Comparison of ENCODE assay signal across 11 cellular contexts in genomic region chr1:214648776-214649175, GRCh38. TPM values are rescaled to one million over a fixed set of nuclear protein-coding genes. Genes with fewer than 3 reads are reported as not detected.
DNase-seq lines count a peak whose midpoint lies in the region; ATAC-seq, FAIRE-seq and TF ChIP-seq lines count a peak whose summit lies in the region.
"Had no signal": no experiment of that assay in that cellular context is flagged by ENCODE, and none has a peak within 500 bp of the region (broad histone marks: within the 10 kb centered on the region; RNA-seq: fewer than 3 reads in every experiment).

No MANE protein-coding gene starts in this region.

- H3K79me1 ChIP-seq in IMR-90 (ENCODE audit: low read depth in 1 of 2, low read length in 2 of 2) = peaks cover 10 to 16% of the 10 kb centered on the region in 2 experiments; a peak in 3 of 4 replicates

- H2AK9ac ChIP-seq in IMR-90 (replicated peaks; ENCODE audit: low read depth, low read length, poor library complexity) = no peak overlapping the region

- H3K4ac ChIP-seq in IMR-90 (ENCODE audit: low read depth, low read length) = no peak overlapping the region

- in situ Hi-C loops in IMR-90 (cut with MboI; ENCODE audit: low sequenced_read_pairs) (no loop called here), K562 (cut with MboI) (no loop called here)

- H3K4me3 ChIP-seq in IMR-90 (ENCODE audit: insufficient read depth, low read depth, low read length) = no peak overlapping the region
- H3K4me3 ChIP-seq in K562 = no peak overlapping the region
- H3K4me3 ChIP-seq: HAP-1 had no signal

- H4K8ac ChIP-seq in IMR-90 (ENCODE audit: low read depth in 2 of 2, low read length in 2 of 2) = no peak overlapping the region

- POLR2A ChIA-PET in IMR-90 (lab: Charles Lee; ENCODE audit: unreplicated experiment) (no interaction called here), K562 (lab: Yijun Ruan, JAX) (interaction anchor here (1.0 to 3.6 kb wide), 2 partner anchors 11 to 12 kb away, joined by 3 to 12 read pairs; no protein-coding TSS in a partner anchor)

- no peak overlapping the region for H2BK120ac ChIP-seq in IMR-90 (ENCODE audit: low read depth, low read length)

- no peak for FAIRE-seq in K562 (lab: Jason Lieb, UNC)
- FAIRE-seq: GM12892, H1 had no signal

- no peak overlapping the region for H3K23ac ChIP-seq in IMR-90 (ENCODE audit: low read depth, low read length)

- no peak overlapping the region for H2BK5ac ChIP-seq in IMR-90 (ENCODE audit: low read depth, low read length, poor library complexity, severe bottlenecking)

- H3K4me1 ChIP-seq in IMR-90 (ENCODE audit: control insufficient read depth, insufficient read depth, low read length) (peaks cover 2% of the 10 kb centered on the region; the same call in 1 of the 2 replicates), K562 (replicated peaks in 1 of 2; ENCODE audit: control insufficient read depth in 2 of 2, insufficient read depth in 2 of 2, low read length in 2 of 2) (no peaks in the 10 kb centered on the region)
- H3K4me1 ChIP-seq: HAP-1 had no signal

- H2BK15ac ChIP-seq in IMR-90 (ENCODE audit: low read depth, low read length) = no peak overlapping the region

- no peak overlapping the region for H2AFZ ChIP-seq in IMR-90 (replicated peaks; ENCODE audit: low read length, poor library complexity)
- H2AFZ ChIP-seq in K562 (ENCODE audit: low read depth, low read length) = no peak overlapping the region

- H2BK20ac ChIP-seq in IMR-90 (ENCODE audit: low read depth, low read length) = no peak overlapping the region

- no CpG with 5 or more reads among the region's 3 CpGs for WGBS in IMR-90 (ENCODE audit: extremely low coverage in 2 of 2, insufficient read length in 1 of 2), 2 experiments
- 68% methylated on average over 3 of the region's 3 CpGs for WGBS in K562 (ENCODE audit: insufficient coverage, low coverage, missing lambda C conversion rate)

- TF ChIP-seq EP300 in K562 (IDR thresholded peaks at IDR 0.05; ENCODE audit: low read length) = no peak

- 0 out of 2 replicates have a peak overlapping the region, but pooled peaks have one; percentile 35 for H4K5ac ChIP-seq in IMR-90 (ENCODE audit: low read depth, low read length)

- no peak overlapping the region for H3K14ac ChIP-seq in IMR-90 (replicated peaks; ENCODE audit: low read depth, low read length)

- no peak for TF ChIP-seq CTCF in IMR-90 (conservative IDR thresholded peaks at IDR 0.05; ENCODE audit: low read depth, low read length)
- TF ChIP-seq CTCF in K562 (IDR thresholded peaks at IDR 0.05 in 2 of 3, conservative IDR thresholded peaks at IDR 0.05 in 1 of 3; ENCODE audit: insufficient read depth in 2 of 3, low read depth in 1 of 3, low read length in 3 of 3) = no peak

- dilution Hi-C loops in IMR-90 (cut with HindIII; ENCODE audit: low sequenced_read_pairs, unreplicated experiment) = no loop called here

- intact Hi-C loops in IMR-90 (cut with micrococcal nuclease) (no loop called here), K562 (cut with micrococcal nuclease) (no loop called here)

- TF ChIP-seq RAD21 in IMR-90 (IDR thresholded peaks at IDR 0.05; ENCODE audit: low read length) (no peak), K562 (CRISPR knock-in tag; conservative IDR thresholded peaks at IDR 0.05 in 1 of 2, IDR thresholded peaks at IDR 0.05 in 1 of 2) (no peak)

- H3K27ac ChIP-seq in IMR-90 (ENCODE audit: insufficient read depth, low read length) (no peak overlapping the region), K562 (ENCODE audit: extremely low read depth, low read depth, low read length) (no peak overlapping the region)

- DNase-seq in D341Med (ENCODE audit: low spot score) (peak; percentile 51), IMR-90 (no peak), K562 (ENCODE audit: extremely low read depth in 1 of 4, low spot score in 3 of 4) (no peak), NCI-H2171 (lab: John Stamatoyannopoulos, UW) (no peak)
- DNase-seq: DMS79, GDM1 had no signal

- CTCF ChIA-PET in IMR-90 (lab: Yijun Ruan, JAX) (interaction anchor here (1.7 to 2.5 kb wide), 2 partner anchors 11 to 12 kb away, joined by 4 to 7 read pairs; no protein-coding TSS in a partner anchor), K562 (lab: Yijun Ruan, JAX; ENCODE audit: low intra/inter-chr PET ratio) (no interaction called here)

- no peak overlapping the region for H3K56ac ChIP-seq in IMR-90 (ENCODE audit: extremely low read depth, insufficient read depth, low read length)

- ATAC-seq in IMR-90 (ENCODE audit: low read depth) = no peak
- no peak for ATAC-seq in K562
- no peak for ATAC-seq in HG02885 (IDR thresholded peaks at IDR 0.05; ENCODE audit: poor library complexity, unreplicated experiment)
- no peak for ATAC-seq in GM21786 (IDR thresholded peaks at IDR 0.05; ENCODE audit: unreplicated experiment)

- no peak overlapping the region for H2AK5ac ChIP-seq in IMR-90 (ENCODE audit: low read depth, low read length)

- H3K9me3 ChIP-seq in IMR-90 (ENCODE audit: control insufficient read depth, insufficient read depth, low read length) (no peaks in the 10 kb centered on the region), K562 (replicated peaks; ENCODE audit: control insufficient read depth, insufficient read depth, low read depth, low read length) (no peaks in the 10 kb centered on the region)
- H3K9me3 ChIP-seq: HAP-1 had no signal

- H4K91ac ChIP-seq in IMR-90 (ENCODE audit: insufficient read depth, low read depth, low read length) = no peak overlapping the region

- H4K20me1 ChIP-seq in IMR-90 (ENCODE audit: insufficient read depth, low read length) = no peaks in the 10 kb centered on the region
- H4K20me1 ChIP-seq in K562 (replicated peaks; ENCODE audit: control insufficient read depth, insufficient read depth, low read length) = no peaks in the 10 kb centered on the region

- H3K18ac ChIP-seq in IMR-90 (ENCODE audit: low read depth, low read length) = no peak overlapping the region

- no peak overlapping the region for H3K4me2 ChIP-seq in IMR-90 (ENCODE audit: low read depth, low read length)
- H3K4me2 ChIP-seq in K562 (ENCODE audit: insufficient read depth, low read length) = no peak overlapping the region

- H3K9ac ChIP-seq in IMR-90 (ENCODE audit: low read depth, low read length) (no peak overlapping the region), K562 (ENCODE audit: insufficient read depth in 1 of 2, low read depth in 2 of 2, low read length in 2 of 2) (no peak overlapping the region)

- H3K79me2 ChIP-seq in K562 (ENCODE audit: control insufficient read depth, insufficient read depth, low read length) = no peaks in the 10 kb centered on the region

- H3K27me3 ChIP-seq in IMR-90 (ENCODE audit: control insufficient read depth, insufficient read depth, low read length) (no peaks in the 10 kb centered on the region), K562 (ENCODE audit: control insufficient read depth in 2 of 2, insufficient read depth in 2 of 2, low read length in 2 of 2) (no peaks in the 10 kb centered on the region)

- no TSS peak for BruUV-seq in IMR-90 (replicated peaks; lab: Mats Ljungman, UMichigan)
- BruUV-seq in K562 (replicated peaks; lab: Mats Ljungman, UMichigan) = no TSS peak

- H3K36me3 ChIP-seq in IMR-90 (ENCODE audit: control insufficient read depth, insufficient read depth, low read length) (peaks cover 8% of the 10 kb centered on the region), K562 (ENCODE audit: control insufficient read depth, insufficient read depth, low read length) (peaks cover 89% of the 10 kb centered on the region)

- no peak for TF ChIP-seq POLR2A in IMR-90 (IDR thresholded peaks at IDR 0.05; ENCODE audit: low read depth, low read length)
- TF ChIP-seq POLR2A in K562 (conservative IDR thresholded peaks at IDR 0.05) = no peak

- H3K9me1 ChIP-seq in IMR-90 (ENCODE audit: insufficient read depth, low read length) = no peaks in the 10 kb centered on the region
- no peaks in the 10 kb centered on the region for H3K9me1 ChIP-seq in K562 (ENCODE audit: control insufficient read depth, insufficient read depth, low read length)

TF ChIP-seq in IMR-90, 13 proteins besides CTCF, POLR2A, EP300 and RAD21 (continues in another document):
- TF ChIP-seq MXI1 (IDR thresholded peaks at IDR 0.05; ENCODE audit: borderline replicate concordance, low read depth, low read length) (no peak), MAFK (IDR thresholded peaks at IDR 0.05; ENCODE audit: low read depth, low read length) (no peak)

TF ChIP-seq in K562, 482 proteins besides CTCF, POLR2A, EP300 and RAD21 (continues in another document):
- no peak for TF ChIP-seq GATAD2A (IDR thresholded peaks at IDR 0.05)
- peak; percentile 59; the same call in 1 of the 2 replicates for TF ChIP-seq MEF2D (tag; conservative IDR thresholded peaks at IDR 0.05; ENCODE audit: low read depth)
- TF ChIP-seq CREBBP (IDR thresholded peaks at IDR 0.05; ENCODE audit: low read depth, low read length) = no peak

RNA-seq across cellular contexts. Expression of gene CENPF, which starts 45.8 kb away (rescaled TPM):
- total RNA-seq in IMR-90 (2012; rRNA removed) (51.8 and 80.0 TPM in 2 replicates), K562 (2014; rRNA removed) (76.9 and 91.6 TPM in 2 replicates), K562 (2014; rRNA removed; fragmentation: Illumina TruSeq; extraction: Trizol) (180 and 214 TPM in 2 replicates), K562 (2015; rRNA removed; fragmentation: Illumina TruSeq; extraction: Trizol) (142 and 153 TPM in 2 replicates), K562 (2021) (98.2 and 102 TPM in 2 replicates)
- polyA plus RNA-seq in IMR-90 (2012; rRNA removed) (17.4 and 20.9 TPM in 2 replicates), K562 (2011; rRNA removed) (46.4 and 64.5 TPM in 2 replicates), K562 (2014; fragmentation: Illumina TruSeq; extraction: Trizol) (118 TPM in 2 replicates), K562 (2014; fragmentation: Nextera tagmentation; extraction: Ambion mirVana) (10 to 100 TPM; 50.6 to 92.6 TPM), K562 (2014; rRNA removed) (54.1 and 98.3 TPM in 2 replicates)
- polyA plus RNA-seq in IMR-90 (2012; cell fraction: cytosol; rRNA removed) = 1.3 and 2.8 TPM in 2 replicates
- polyA plus RNA-seq in IMR-90 (2012; cell fraction: nucleus; rRNA removed; ENCODE audit: low replicate concordance) = 1.9 and 10.4 TPM in 2 replicates
- 21.7 and 130 TPM in 2 replicates for total RNA-seq in K562 (2011; cell fraction: chromatin; rRNA removed; ENCODE audit: low replicate concordance)
- 11.8 and 20.9 TPM in 2 replicates for total RNA-seq in K562 (2011; cell fraction: nucleolus; rRNA removed)
- 40.8 and 50.3 TPM in 2 replicates for total RNA-seq in K562 (2011; cell fraction: nucleoplasm; rRNA removed)
- polyA plus RNA-seq in K562 (2011; cell fraction: cytosol; rRNA removed) = 8.8 and 16.0 TPM in 2 replicates
- 52.2 and 53.8 TPM in 2 replicates for polyA plus RNA-seq in K562 (2011; cell fraction: nucleus; rRNA removed)
- polyA plus RNA-seq in K562 (2012) = 48.5 and 70.8 TPM in 2 replicates
- 99.3 and 119 TPM in 2 replicates for polyA minus RNA-seq in K562 (2011; rRNA and poly(A)+ RNA removed)
- polyA minus RNA-seq in K562 (2011; cell fraction: cytosol; rRNA and poly(A)+ RNA removed) = 46.6 and 50.8 TPM in 2 replicates
- 35.7 and 70.4 TPM in 2 replicates for polyA minus RNA-seq in K562 (2011; cell fraction: nucleus; rRNA and poly(A)+ RNA removed)
